1 cellular context compared by ENCODE assay signal in the genomic region with DNA sequence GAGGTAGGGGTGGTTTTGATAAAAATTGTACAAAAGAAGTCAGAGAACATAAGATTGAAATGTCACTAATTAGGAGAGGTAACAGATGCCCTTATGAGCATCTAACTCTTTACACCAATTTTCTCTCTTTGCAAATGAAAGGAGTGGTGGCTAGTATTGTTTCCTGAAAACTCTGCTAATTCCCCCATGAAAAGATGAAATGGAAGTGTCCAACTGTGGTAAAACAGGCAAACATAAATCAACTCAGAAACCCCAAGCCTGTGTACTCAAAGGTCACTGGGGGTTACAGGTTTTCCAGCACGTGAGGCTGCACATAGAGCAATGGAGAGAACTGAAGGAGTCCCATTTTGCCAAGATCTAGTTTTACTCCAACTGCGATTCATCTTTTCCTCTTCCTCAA.
TF ChIP-seq lines count a peak whose summit lies in the region.

No MANE protein-coding gene starts in this region.

TF ChIP-seq in K562, 482 proteins besides CTCF, POLR2A, EP300 and RAD21 (continued from another document):
- TF ChIP-seq, protein P1, sequence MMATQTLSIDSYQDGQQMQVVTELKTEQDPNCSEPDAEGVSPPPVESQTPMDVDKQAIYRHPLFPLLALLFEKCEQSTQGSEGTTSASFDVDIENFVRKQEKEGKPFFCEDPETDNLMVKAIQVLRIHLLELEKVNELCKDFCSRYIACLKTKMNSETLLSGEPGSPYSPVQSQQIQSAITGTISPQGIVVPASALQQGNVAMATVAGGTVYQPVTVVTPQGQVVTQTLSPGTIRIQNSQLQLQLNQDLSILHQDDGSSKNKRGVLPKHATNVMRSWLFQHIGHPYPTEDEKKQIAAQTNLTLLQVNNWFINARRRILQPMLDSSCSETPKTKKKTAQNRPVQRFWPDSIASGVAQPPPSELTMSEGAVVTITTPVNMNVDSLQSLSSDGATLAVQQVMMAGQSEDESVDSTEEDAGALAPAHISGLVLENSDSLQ (IDR thresholded peaks at IDR 0.05) = 0 out of 2 replicates have a peak, but pooled peaks have one; percentile 17
- TF ChIP-seq JUN (IDR thresholded peaks at IDR 0.05; ENCODE audit: borderline replicate concordance, low read depth, low read length) (no peak), JUN (CRISPR knock-in tag; IDR thresholded peaks at IDR 0.05; ENCODE audit: borderline replicate concordance) (no peak), MEIS2 (IDR thresholded peaks at IDR 0.05; ENCODE audit: partially characterized antibody) (peak; percentile 77), FOXK2 (conservative IDR thresholded peaks at IDR 0.05 in 1 of 2, IDR thresholded peaks at IDR 0.05 in 1 of 2; ENCODE audit: low read depth in 2 of 2) (peak in 1 of 2 experiments; percentile 47; a peak in 1 of 4 replicates)
TF ChIP-seq in K562: peak in this region for 9.
